In the genomic region with DNA sequence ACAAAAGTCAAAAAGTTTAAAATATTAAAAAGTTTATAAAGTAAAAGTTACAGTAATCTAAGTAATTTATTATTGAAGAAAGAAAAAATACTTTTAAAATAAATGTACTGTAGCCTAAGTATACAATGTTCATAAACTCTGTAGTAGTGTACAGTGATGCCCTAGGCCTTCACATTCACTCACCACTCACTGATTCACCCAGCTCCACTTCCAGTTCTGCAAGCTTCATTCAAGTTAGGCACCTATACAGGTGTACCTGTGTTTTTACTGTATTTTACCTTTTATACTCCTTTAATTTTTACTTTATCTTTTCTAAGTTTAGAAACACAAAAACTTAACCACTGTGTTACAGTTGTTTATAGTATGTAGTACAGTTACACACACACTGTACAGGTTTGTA, we compare ENCODE assay signal across 20 cellular contexts. TPM values are rescaled to one million over a fixed set of nuclear protein-coding genes. Genes with fewer than 3 reads are reported as not detected.
DNase-seq lines count a peak whose midpoint lies in the region; ATAC-seq, FAIRE-seq and TF ChIP-seq lines count a peak whose summit lies in the region.
"Had no signal": no experiment of that assay in that cellular context is flagged by ENCODE, and none has a peak within 500 bp of the region (broad histone marks: within the 10 kb centered on the region; RNA-seq: fewer than 3 reads in every experiment).

No MANE protein-coding gene starts in this region.

- no peak for DNase-seq in HFFc6
- DNase-seq in epithelial cell of esophagus (ENCODE audit: low read depth), result peak; percentile 77
- no peak for DNase-seq in foreskin keratinocyte
- no peak for DNase-seq in small intestine
- DNase-seq in stomach, result no peak
- no peak for DNase-seq in gastrocnemius medialis
- DNase-seq: C1 segment of cervical spinal cord; Calu3; CD4-positive, alpha-beta memory T cell; COR-L47; DMS53; DMS79 treated with DMSO at 0.1 percent for 48 hours; GF-D8; GOT3 had no signal

- peaks cover 24% of the 10 kb centered on the region for H3K36me3 Mint-ChIP-seq in HFFc6 (ENCODE audit: low read depth)

- H3K4me1 Mint-ChIP-seq in HFFc6 (ENCODE audit: low read depth), result peaks cover 90% of the 10 kb centered on the region

- peaks cover under 1% of the 10 kb centered on the region; the same call in 1 of the 2 replicates for H3K9me3 Mint-ChIP-seq in HFFc6
- H3K9me3 Mint-ChIP-seq: CD4-positive, alpha-beta memory T cell had no signal

- H3K4me1 ChIP-seq in foreskin keratinocyte (peaks cover 32% of the 10 kb centered on the region), small intestine (ENCODE audit: control insufficient read depth in 2 of 2, insufficient read depth in 1 of 2, low read depth in 1 of 2, low read length in 1 of 2) (no peaks in the 10 kb centered on the region), stomach (no peaks in the 10 kb centered on the region), gastrocnemius medialis (no peaks in the 10 kb centered on the region)

- no peak for TF ChIP-seq EP300 in stomach (IDR thresholded peaks at IDR 0.05)

- intact Hi-C loops in stomach (cut with DNase I; ENCODE audit: low total_unique reads), result no loop called here
- intact Hi-C loops in gastrocnemius medialis (cut with DNase I; ENCODE audit: low total_unique reads), result no loop called here

- H3K36me3 ChIP-seq in small intestine (ENCODE audit: control insufficient read depth in 2 of 2, insufficient read depth in 2 of 2, low read length in 2 of 2), result no peaks in the 10 kb centered on the region
- no peaks in the 10 kb centered on the region for H3K36me3 ChIP-seq in stomach
- no peaks in the 10 kb centered on the region for H3K36me3 ChIP-seq in gastrocnemius medialis
- H3K36me3 ChIP-seq: HAP-1 had no signal

- no peak overlapping the region for H3K4me3 Mint-ChIP-seq in HFFc6
- H3K4me3 Mint-ChIP-seq: CD4-positive, alpha-beta memory T cell had no signal

- H3K4me3 ChIP-seq in epithelial cell of esophagus (ENCODE audit: low read length), result no peak overlapping the region
- no peak overlapping the region for H3K4me3 ChIP-seq in small intestine (ENCODE audit: low read depth in 1 of 2, low read length in 2 of 2)
- no peak overlapping the region for H3K4me3 ChIP-seq in stomach
- no peak overlapping the region for H3K4me3 ChIP-seq in gastrocnemius medialis
- H3K4me3 ChIP-seq: HAP-1 had no signal

- peak overlapping the region; percentile 97 for H3K27ac Mint-ChIP-seq in HFFc6
- H3K27ac Mint-ChIP-seq: CD4-positive, alpha-beta memory T cell had no signal

- H3K27ac ChIP-seq in foreskin keratinocyte (no peak overlapping the region), small intestine (ENCODE audit: low read depth in 1 of 2, low read length in 1 of 2) (no peak overlapping the region), stomach (no peak overlapping the region), gastrocnemius medialis (no peak overlapping the region)
- H3K27ac ChIP-seq: 22Rv1 had no signal

- H3K27me3 ChIP-seq in foreskin keratinocyte, result no peaks in the 10 kb centered on the region
- H3K27me3 ChIP-seq in small intestine (ENCODE audit: control insufficient read depth in 2 of 2, insufficient read depth in 2 of 2, low read length in 2 of 2), result no peaks in the 10 kb centered on the region
- H3K27me3 ChIP-seq in stomach, result no peaks in the 10 kb centered on the region
- no peaks in the 10 kb centered on the region for H3K27me3 ChIP-seq in gastrocnemius medialis

- peak; percentile 12 for ATAC-seq in foreskin keratinocyte
- no peak for ATAC-seq in GM21723 (IDR thresholded peaks at IDR 0.05; ENCODE audit: unreplicated experiment)
- no peak for ATAC-seq in gastrocnemius medialis

- peaks cover 2% of the 10 kb centered on the region; the same call in 1 of the 2 replicates for H3K27me3 Mint-ChIP-seq in HFFc6 (ENCODE audit: insufficient read depth)
- H3K27me3 Mint-ChIP-seq: CD4-positive, alpha-beta memory T cell had no signal

- TF ChIP-seq CTCF in HFFc6 (IDR thresholded peaks at IDR 0.05) (no peak), epithelial cell of esophagus (IDR thresholded peaks at IDR 0.05; ENCODE audit: insufficient read depth, low read depth, low read length, missing control alignments) (no peak), foreskin keratinocyte (conservative IDR thresholded peaks at IDR 0.05) (no peak), stomach (IDR thresholded peaks at IDR 0.05) (no peak), gastrocnemius medialis (IDR thresholded peaks at IDR 0.05 in 4 of 5, conservative IDR thresholded peaks at IDR 0.05 in 1 of 5) (no peak)

- in situ Hi-C loops in gastrocnemius medialis (cut with MboI; ENCODE audit: low sequenced_read_pairs in 4 of 4), result no loop called here

- TF ChIP-seq POLR2A in stomach (IDR thresholded peaks at IDR 0.05) (no peak), gastrocnemius medialis (IDR thresholded peaks at IDR 0.05) (no peak)

- H3K9me3 ChIP-seq in small intestine (ENCODE audit: control insufficient read depth, low read depth) (no peaks in the 10 kb centered on the region), stomach (no peaks in the 10 kb centered on the region), gastrocnemius medialis (no peaks in the 10 kb centered on the region)
- H3K9me3 ChIP-seq: HAP-1 had no signal

- peak; percentile 15 for FAIRE-seq in small intestine (lab: Jason Lieb, UNC)
- FAIRE-seq: GM12891, GM18507, H54 had no signal

RNA-seq across cellular contexts. Expression of gene AGA, which starts 40.1 kb away (rescaled TPM):
- total RNA-seq in HFFc6 (2021; fragmentation: NEBNext Ultra II Directional; extraction: Animal tissue kit (Norgen Biotek cat#: 25700)), result 10 to 100 TPM; 41.5 to 53.7 (median 47.4) TPM
- total RNA-seq in foreskin keratinocyte (12.0 and 16.5 TPM in 2 replicates), stomach (10 to 100 TPM in 2 of 5 donors, 1 to 10 TPM in 3; 2.3 to 36.4 (median 3.6) TPM), gastrocnemius medialis (10 to 100 TPM in 2 of 4 donors, 1 to 10 TPM in 2; 9.0 to 11.1 (median 10.0) TPM)
- polyA plus RNA-seq in foreskin keratinocyte (6.5 and 8.9 TPM in 2 replicates), small intestine (1 to 10 TPM; 6.0 to 9.2 (median 8.1) TPM), stomach (1 to 10 TPM; 6.6 to 8.2 (median 8.0) TPM)
